Comparison of ENCODE assay signal across 10 cellular contexts in the genomic region with DNA sequence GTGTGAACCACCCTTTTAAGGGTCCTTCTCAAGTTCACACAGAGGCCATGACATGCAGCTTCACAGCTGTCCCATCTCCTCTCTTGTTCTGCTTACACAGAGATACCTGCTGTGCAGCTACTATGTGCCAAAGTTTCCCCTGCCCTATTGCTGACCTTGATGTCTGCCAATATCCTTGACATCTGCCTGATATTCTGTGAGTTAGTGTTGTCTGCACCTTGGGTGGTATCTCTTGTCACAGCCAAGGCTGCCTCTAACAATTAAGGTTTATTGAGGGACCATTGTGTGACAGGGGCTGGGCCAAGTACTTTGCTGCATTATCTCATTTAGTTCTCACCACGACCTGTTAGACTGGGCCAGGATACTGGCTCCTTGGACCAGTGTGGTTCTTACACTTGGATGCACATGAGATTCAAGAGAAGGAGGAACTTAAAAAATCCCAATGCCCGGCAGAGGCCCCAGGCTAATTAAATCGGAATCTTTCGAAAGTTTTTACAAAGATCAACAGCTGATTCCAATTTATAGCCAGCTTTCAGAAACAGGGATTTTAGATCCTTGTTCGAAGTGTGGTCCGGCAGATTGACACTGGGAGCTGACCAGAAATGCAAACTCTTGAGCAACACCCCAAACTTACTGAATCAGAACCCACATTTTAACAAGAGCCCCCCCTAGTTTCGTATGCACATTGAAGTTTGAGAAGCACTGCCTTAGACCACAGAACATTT.
"Had no signal": no experiment of that assay in that cellular context is flagged by ENCODE, and none has a peak within 500 bp of the region (broad histone marks: within the 10 kb centered on the region; RNA-seq: fewer than 3 reads in every experiment).

No MANE protein-coding gene starts in this region.

- H3K4me3 ChIP-seq: colonic mucosa, pancreas, upper lobe of right lung had no signal

- ATAC-seq: activated CD4-positive, CD25-positive, alpha-beta regulatory T cell treated with anti-CD3 and anti-CD28 coated beads, Interleukin-2, amount 50 U/mL, for 24 hours; pancreas; upper lobe of right lung had no signal

- DNase-seq: activated CD4-positive, alpha-beta T cell treated with anti-CD3 and anti-CD28 coated beads, Interleukin-2, amount 50 U/mL, for 48 hours; colonic mucosa; effector CD4-positive, alpha-beta T cell; hippocampal formation; kidney glomerular epithelial cell; pancreas; retina; stimulated activated CD4-positive, alpha-beta T cell treated with anti-CD3 and anti-CD28 coated beads, Interleukin-4, amount 100 ng/mL, for 1 hour; upper lobe of right lung had no signal
